Comparison of ENCODE assay signal across 2 cellular contexts in the genomic region with DNA sequence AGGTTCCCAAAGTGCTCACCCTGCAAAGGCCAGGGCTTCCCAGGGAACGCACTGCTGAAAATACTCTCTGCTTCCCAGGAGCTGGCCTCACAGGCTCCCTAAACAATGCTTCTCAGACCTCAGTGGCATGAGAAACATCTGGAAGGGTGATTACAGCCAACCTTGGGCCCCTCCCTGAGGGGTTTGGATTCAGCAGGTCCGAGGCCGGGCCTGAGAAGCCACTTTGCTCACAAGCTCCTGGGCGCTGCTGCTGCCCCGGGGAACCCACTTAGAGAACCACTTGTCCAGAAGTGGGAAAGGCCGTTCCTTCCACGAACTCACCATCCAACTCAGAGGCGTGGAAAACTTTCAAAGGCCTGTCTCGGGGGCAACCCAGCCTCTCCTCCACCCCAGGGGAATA.
TF ChIP-seq lines count a peak whose summit lies in the region.

No MANE protein-coding gene starts in this region.

TF ChIP-seq in HepG2, 621 proteins besides CTCF, POLR2A, EP300 and RAD21:
- TF ChIP-seq, protein P1, sequence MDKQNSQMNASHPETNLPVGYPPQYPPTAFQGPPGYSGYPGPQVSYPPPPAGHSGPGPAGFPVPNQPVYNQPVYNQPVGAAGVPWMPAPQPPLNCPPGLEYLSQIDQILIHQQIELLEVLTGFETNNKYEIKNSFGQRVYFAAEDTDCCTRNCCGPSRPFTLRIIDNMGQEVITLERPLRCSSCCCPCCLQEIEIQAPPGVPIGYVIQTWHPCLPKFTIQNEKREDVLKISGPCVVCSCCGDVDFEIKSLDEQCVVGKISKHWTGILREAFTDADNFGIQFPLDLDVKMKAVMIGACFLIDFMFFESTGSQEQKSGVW (CRISPR knock-in tag; IDR thresholded peaks at IDR 0.05; ENCODE audit: borderline replicate concordance), result no peak
- TF ChIP-seq MAZ (IDR thresholded peaks at IDR 0.05; ENCODE audit: borderline replicate concordance, low read depth, low read length), result no peak
- no peak for TF ChIP-seq MAZ (CRISPR knock-in tag; IDR thresholded peaks at IDR 0.05; ENCODE audit: low read depth)
- TF ChIP-seq SNRNP70 (IDR thresholded peaks at IDR 0.05; ENCODE audit: low read depth, low read length), result no peak
- no peak for TF ChIP-seq RXRB (CRISPR knock-in tag; IDR thresholded peaks at IDR 0.05; ENCODE audit: borderline replicate concordance)
- TF ChIP-seq STAG1 (CRISPR knock-in tag; IDR thresholded peaks at IDR 0.05), result no peak
- TF ChIP-seq NR2F1 (CRISPR knock-in tag; IDR thresholded peaks at IDR 0.05), result no peak
- no peak for TF ChIP-seq KDM4B (CRISPR knock-in tag; IDR thresholded peaks at IDR 0.05)
- TF ChIP-seq ZNF672 (CRISPR knock-in tag; IDR thresholded peaks at IDR 0.05), result no peak
- TF ChIP-seq ZFP41 (CRISPR knock-in tag; IDR thresholded peaks at IDR 0.05; ENCODE audit: borderline replicate concordance), result no peak
- TF ChIP-seq ASH2L (IDR thresholded peaks at IDR 0.05; ENCODE audit: insufficient read length, low read depth, low read length), result no peak
- TF ChIP-seq IKZF4 (CRISPR knock-in tag; IDR thresholded peaks at IDR 0.05; ENCODE audit: borderline replicate concordance, low read depth, not compliant biosample characterization), result no peak
- TF ChIP-seq TAF1 (CRISPR knock-in tag; IDR thresholded peaks at IDR 0.05), result no peak
- no peak for TF ChIP-seq MIER2 (CRISPR knock-in tag; IDR thresholded peaks at IDR 0.05)
- TF ChIP-seq PHF20 (CRISPR knock-in tag; IDR thresholded peaks at IDR 0.05), result no peak
- no peak for TF ChIP-seq ZNF331 (CRISPR knock-in tag; IDR thresholded peaks at IDR 0.05)
- TF ChIP-seq, protein P2, sequence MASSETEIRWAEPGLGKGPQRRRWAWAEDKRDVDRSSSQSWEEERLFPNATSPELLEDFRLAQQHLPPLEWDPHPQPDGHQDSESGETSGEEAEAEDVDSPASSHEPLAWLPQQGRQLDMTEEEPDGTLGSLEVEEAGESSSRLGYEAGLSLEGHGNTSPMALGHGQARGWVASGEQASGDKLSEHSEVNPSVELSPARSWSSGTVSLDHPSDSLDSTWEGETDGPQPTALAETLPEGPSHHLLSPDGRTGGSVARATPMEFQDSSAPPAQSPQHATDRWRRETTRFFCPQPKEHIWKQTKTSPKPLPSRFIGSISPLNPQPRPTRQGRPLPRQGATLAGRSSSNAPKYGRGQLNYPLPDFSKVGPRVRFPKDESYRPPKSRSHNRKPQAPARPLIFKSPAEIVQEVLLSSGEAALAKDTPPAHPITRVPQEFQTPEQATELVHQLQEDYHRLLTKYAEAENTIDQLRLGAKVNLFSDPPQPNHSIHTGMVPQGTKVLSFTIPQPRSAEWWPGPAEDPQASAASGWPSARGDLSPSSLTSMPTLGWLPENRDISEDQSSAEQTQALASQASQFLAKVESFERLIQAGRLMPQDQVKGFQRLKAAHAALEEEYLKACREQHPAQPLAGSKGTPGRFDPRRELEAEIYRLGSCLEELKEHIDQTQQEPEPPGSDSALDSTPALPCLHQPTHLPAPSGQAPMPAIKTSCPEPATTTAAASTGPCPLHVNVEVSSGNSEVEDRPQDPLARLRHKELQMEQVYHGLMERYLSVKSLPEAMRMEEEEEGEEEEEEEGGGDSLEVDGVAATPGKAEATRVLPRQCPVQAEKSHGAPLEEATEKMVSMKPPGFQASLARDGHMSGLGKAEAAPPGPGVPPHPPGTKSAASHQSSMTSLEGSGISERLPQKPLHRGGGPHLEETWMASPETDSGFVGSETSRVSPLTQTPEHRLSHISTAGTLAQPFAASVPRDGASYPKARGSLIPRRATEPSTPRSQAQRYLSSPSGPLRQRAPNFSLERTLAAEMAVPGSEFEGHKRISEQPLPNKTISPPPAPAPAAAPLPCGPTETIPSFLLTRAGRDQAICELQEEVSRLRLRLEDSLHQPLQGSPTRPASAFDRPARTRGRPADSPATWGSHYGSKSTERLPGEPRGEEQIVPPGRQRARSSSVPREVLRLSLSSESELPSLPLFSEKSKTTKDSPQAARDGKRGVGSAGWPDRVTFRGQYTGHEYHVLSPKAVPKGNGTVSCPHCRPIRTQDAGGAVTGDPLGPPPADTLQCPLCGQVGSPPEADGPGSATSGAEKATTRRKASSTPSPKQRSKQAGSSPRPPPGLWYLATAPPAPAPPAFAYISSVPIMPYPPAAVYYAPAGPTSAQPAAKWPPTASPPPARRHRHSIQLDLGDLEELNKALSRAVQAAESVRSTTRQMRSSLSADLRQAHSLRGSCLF (CRISPR knock-in tag; IDR thresholded peaks at IDR 0.05; ENCODE audit: borderline replicate concordance), result no peak

TF ChIP-seq in H1, 55 proteins besides CTCF, POLR2A, EP300 and RAD21:
- TF ChIP-seq PHF8 (conservative IDR thresholded peaks at IDR 0.05; ENCODE audit: low read depth, low read length) (no peak), ZNF274 (IDR thresholded peaks at IDR 0.05; ENCODE audit: borderline replicate concordance, extremely low read depth, low read length) (no peak), SAP30 (IDR thresholded peaks at IDR 0.05; ENCODE audit: insufficient read depth, insufficient replicate concordance, low read length) (no peak), JUN (IDR thresholded peaks at IDR 0.05; ENCODE audit: low read depth, low read length) (no peak), TEAD4 (IDR thresholded peaks at IDR 0.05; ENCODE audit: low read depth, low read length) (no peak), EZH2 (IDR thresholded peaks at IDR 0.05; ENCODE audit: low read depth, low read length, severe bottlenecking) (no peak)
- TF ChIP-seq, protein P3, sequence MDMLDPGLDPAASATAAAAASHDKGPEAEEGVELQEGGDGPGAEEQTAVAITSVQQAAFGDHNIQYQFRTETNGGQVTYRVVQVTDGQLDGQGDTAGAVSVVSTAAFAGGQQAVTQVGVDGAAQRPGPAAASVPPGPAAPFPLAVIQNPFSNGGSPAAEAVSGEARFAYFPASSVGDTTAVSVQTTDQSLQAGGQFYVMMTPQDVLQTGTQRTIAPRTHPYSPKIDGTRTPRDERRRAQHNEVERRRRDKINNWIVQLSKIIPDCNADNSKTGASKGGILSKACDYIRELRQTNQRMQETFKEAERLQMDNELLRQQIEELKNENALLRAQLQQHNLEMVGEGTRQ (IDR thresholded peaks at IDR 0.05; ENCODE audit: low read length), result no peak
